In the genomic region with DNA sequence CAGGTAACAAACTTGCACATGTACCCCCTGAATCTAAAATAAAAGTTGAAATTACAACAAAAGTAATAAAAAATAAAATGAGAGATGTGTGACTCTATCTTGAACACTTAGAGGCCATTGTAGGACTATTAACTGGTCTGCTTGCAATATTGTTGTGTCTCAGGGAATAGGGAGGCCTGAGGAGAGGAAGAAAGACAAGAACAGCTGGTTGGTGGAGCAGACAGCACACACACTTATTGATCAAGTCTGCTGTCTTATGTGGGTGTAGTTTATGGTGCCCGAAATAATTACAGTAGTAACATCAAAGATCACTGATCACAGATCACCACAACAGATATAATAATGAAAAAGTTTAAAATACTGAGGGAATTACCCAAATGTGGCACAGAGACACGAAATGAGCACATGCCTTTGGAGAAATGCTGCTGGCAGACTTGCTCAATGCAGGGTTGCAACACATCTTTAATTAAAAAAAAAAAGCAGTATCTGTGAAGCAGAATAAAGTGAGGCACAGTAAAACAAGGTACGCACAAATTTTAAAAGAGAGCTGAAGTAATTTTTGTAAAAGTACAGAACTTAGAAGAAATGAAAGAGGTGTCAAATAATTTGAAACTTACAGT, we compare ENCODE assay signal across 22 cellular contexts.
"Had no signal": no experiment of that assay in that cellular context is flagged by ENCODE, and none has a peak within 500 bp of the region (broad histone marks: within the 10 kb centered on the region; RNA-seq: fewer than 3 reads in every experiment).

No MANE protein-coding gene starts in this region.

- H3K27me3 Mint-ChIP-seq: dendritic cell treated with granulocyte-macrophage colony-stimulating factor and Interleukin-4, amounts not matched to agents 40 ng/mL and 50 ng/mL, for 4 days; progenitor cell of endocrine pancreas had no signal

- H3K27ac Mint-ChIP-seq: activated CD4-positive, alpha-beta memory T cell treated with anti-CD3 and anti-CD28 coated beads for 36 hours; activated naive CD4-positive, alpha-beta T cell treated with anti-CD3 and anti-CD28 coated beads for 36 hours; dendritic cell treated with granulocyte-macrophage colony-stimulating factor and Interleukin-4, amounts not matched to agents 40 ng/mL and 50 ng/mL, for 4 days; mesothelial cell of epicardium; natural killer cell; progenitor cell of endocrine pancreas; stimulated activated naive CD8-positive, alpha-beta T cell treated with anti-CD3 and anti-CD28 coated beads, Interleukin-15, Interleukin-2, amounts not matched to agents 100 ng/mL and 50 ng/mL, for 24 hours; T-helper 17 cell had no signal

- H3K36me3 ChIP-seq: ascending aorta, brain microvascular endothelial cell, gastrocnemius medialis, left ventricle myocardium inferior, tibial artery had no signal

- H3K4me1 ChIP-seq: ascending aorta, gastrocnemius medialis, left ventricle myocardium inferior had no signal

- H3K27me3 ChIP-seq: ascending aorta, brain microvascular endothelial cell, gastrocnemius medialis, tibial artery had no signal

- H3K9me3 Mint-ChIP-seq: activated naive CD4-positive, alpha-beta T cell treated with anti-CD3 and anti-CD28 coated beads for 36 hours; dendritic cell treated with granulocyte-macrophage colony-stimulating factor and Interleukin-4, amounts not matched to agents 40 ng/mL and 50 ng/mL, for 4 days; stimulated activated naive CD8-positive, alpha-beta T cell treated with anti-CD3 and anti-CD28 coated beads, Interleukin-15, Interleukin-2, amounts not matched to agents 100 ng/mL and 50 ng/mL, for 24 hours had no signal

- H3K4me3 ChIP-seq: ascending aorta, gastrocnemius medialis, left ventricle myocardium inferior, tibial artery had no signal

- H3K36me3 Mint-ChIP-seq: activated CD4-positive, alpha-beta memory T cell treated with anti-CD3 and anti-CD28 coated beads for 36 hours; mesothelial cell of epicardium; natural killer cell had no signal

- H3K9me3 ChIP-seq: ascending aorta, gastrocnemius medialis, tibial artery had no signal

- H3K27ac ChIP-seq: ascending aorta, brain microvascular endothelial cell, gastrocnemius medialis, left ventricle myocardium inferior, tibial artery had no signal

- H3K4me3 Mint-ChIP-seq: activated CD4-positive, alpha-beta memory T cell treated with anti-CD3 and anti-CD28 coated beads for 36 hours; activated naive CD4-positive, alpha-beta T cell treated with anti-CD3 and anti-CD28 coated beads for 36 hours; dendritic cell treated with granulocyte-macrophage colony-stimulating factor and Interleukin-4, amounts not matched to agents 40 ng/mL and 50 ng/mL, for 4 days; mesothelial cell of epicardium; natural killer cell; stimulated activated naive CD8-positive, alpha-beta T cell treated with anti-CD3 and anti-CD28 coated beads, Interleukin-15, Interleukin-2, amounts not matched to agents 100 ng/mL and 50 ng/mL, for 24 hours; T-helper 17 cell had no signal

- H3K4me1 Mint-ChIP-seq: natural killer cell had no signal

- DNase-seq: activated CD4-positive, alpha-beta memory T cell treated with anti-CD3 and anti-CD28 coated beads for 36 hours; activated CD4-positive, alpha-beta T cell treated with anti-CD3 and anti-CD28 coated beads for 4 hours; activated CD4-positive, CD25-positive, alpha-beta regulatory T cell; activated naive CD4-positive, alpha-beta T cell treated with anti-CD3 and anti-CD28 coated beads for 36 hours; activated T-cell treated with anti-CD3 and anti-CD28 coated beads, Interleukin-2, amount 50 U/mL, for 48 hours; brain microvascular endothelial cell; caudate nucleus; effector CD4-positive, alpha-beta T cell; erythroblast; gastrocnemius medialis; hippocampal formation; left ventricle myocardium inferior; natural killer cell; stimulated activated CD4-positive, alpha-beta T cell treated with anti-CD3 and anti-CD28 coated beads, Interleukin-12 subunit alpha, Interleukin-12 subunit beta, amount 100 ng/mL, for 4 hours; stimulated activated CD4-positive, alpha-beta T cell treated with anti-CD3 and anti-CD28 coated beads, Interleukin-4, amount 100 ng/mL, for 4 hours; T-helper 17 cell; tibial artery had no signal
